ENCODE assay signal across 12 cellular contexts in genomic region chr20:4593149-4593525, GRCh38.
A peak's percentile ranks its signal among the peaks of the same experiment; 100 is the strongest.
DNase-seq lines count a peak whose midpoint lies in the region; ATAC-seq and TF ChIP-seq lines count a peak whose summit lies in the region.
"Had no signal": no experiment of that assay in that cellular context is flagged by ENCODE, and none has a peak within 500 bp of the region (broad histone marks: within the 10 kb centered on the region; RNA-seq: fewer than 3 reads in every experiment).

No MANE protein-coding gene starts in this region.

- H3K9me3 Mint-ChIP-seq in stimulated activated naive CD8-positive, alpha-beta T cell treated with anti-CD3 and anti-CD28 coated beads, Interleukin-15, Interleukin-2, amounts not matched to agents 100 ng/mL and 50 ng/mL, for 24 hours = no peaks in the 10 kb centered on the region
- H3K9me3 Mint-ChIP-seq in activated B cell treated with CpG ODN at 0.5 μM for 24 hours = no peaks in the 10 kb centered on the region

- H3K4me1 Mint-ChIP-seq in stimulated activated naive CD8-positive, alpha-beta T cell treated with anti-CD3 and anti-CD28 coated beads, Interleukin-15, Interleukin-2, amounts not matched to agents 100 ng/mL and 50 ng/mL, for 24 hours (ENCODE audit: low read depth) = peaks cover 10% of the 10 kb centered on the region
- H3K4me1 Mint-ChIP-seq in activated B cell treated with CpG ODN at 0.5 μM for 24 hours = peaks cover 14% of the 10 kb centered on the region

- CTCF ChIA-PET in activated B cell treated with CpG ODN at 0.5 μM for 24 hours (lab: Charles Lee) = interaction anchor here (1.4 to 2.4 kb wide), 2 partner anchors 9 to 16 kb away, joined by 3 to 7 read pairs; no protein-coding TSS in a partner anchor

- H3K27me3 Mint-ChIP-seq in stimulated activated naive CD8-positive, alpha-beta T cell treated with anti-CD3 and anti-CD28 coated beads, Interleukin-15, Interleukin-2, amounts not matched to agents 100 ng/mL and 50 ng/mL, for 24 hours = peaks cover 8% of the 10 kb centered on the region
- peaks cover 19% of the 10 kb centered on the region for H3K27me3 Mint-ChIP-seq in activated B cell treated with CpG ODN at 0.5 μM for 24 hours

- intact Hi-C loops in activated B cell treated with CpG ODN at 0.5 μM for 24 hours (cut with micrococcal nuclease) = loop anchor here (5.0 kb wide), 1 partner anchor 1031 kb away; no protein-coding TSS in a partner anchor

- no peak overlapping the region for H3K27ac Mint-ChIP-seq in stimulated activated naive CD8-positive, alpha-beta T cell treated with anti-CD3 and anti-CD28 coated beads, Interleukin-15, Interleukin-2, amounts not matched to agents 100 ng/mL and 50 ng/mL, for 24 hours
- H3K27ac Mint-ChIP-seq in activated B cell treated with CpG ODN at 0.5 μM for 24 hours = no peak overlapping the region
- H3K27ac Mint-ChIP-seq: mesothelial cell of epicardium had no signal

- H3K9me3 ChIP-seq in muscle layer of duodenum (ENCODE audit: control insufficient read depth in 1 of 2, low read length in 2 of 2) = no peaks in the 10 kb centered on the region
- H3K9me3 ChIP-seq: right atrium auricular region had no signal

- H3K36me3 Mint-ChIP-seq in stimulated activated naive CD8-positive, alpha-beta T cell treated with anti-CD3 and anti-CD28 coated beads, Interleukin-15, Interleukin-2, amounts not matched to agents 100 ng/mL and 50 ng/mL, for 24 hours (ENCODE audit: low read depth) = no peaks in the 10 kb centered on the region
- H3K36me3 Mint-ChIP-seq in activated B cell treated with CpG ODN at 0.5 μM for 24 hours (ENCODE audit: low read depth) = no peaks in the 10 kb centered on the region
- H3K36me3 Mint-ChIP-seq: mesothelial cell of epicardium had no signal

- H3K4me1 ChIP-seq in muscle layer of duodenum (ENCODE audit: control insufficient read depth in 1 of 2, insufficient read depth in 2 of 2, low read length in 2 of 2) = peaks cover 0 to 11% of the 10 kb centered on the region in 2 donors

- no peak for DNase-seq in stimulated activated naive CD8-positive, alpha-beta T cell treated with anti-CD3 and anti-CD28 coated beads, Interleukin-15, Interleukin-2, amounts not matched to agents 100 U/mL and 50 U/mL, for 24 hours
- DNase-seq in activated B cell treated with CpG ODN at 0.5 μM for 24 hours (no peak), NCI-H446 (lab: John Stamatoyannopoulos, UW) (no peak)

- H3K4me3 Mint-ChIP-seq in stimulated activated naive CD8-positive, alpha-beta T cell treated with anti-CD3 and anti-CD28 coated beads, Interleukin-15, Interleukin-2, amounts not matched to agents 100 ng/mL and 50 ng/mL, for 24 hours = peak overlapping the region; percentile 6
- H3K4me3 Mint-ChIP-seq in activated B cell treated with CpG ODN at 0.5 μM for 24 hours = peak overlapping the region; percentile 41
- H3K4me3 Mint-ChIP-seq: mesothelial cell of epicardium had no signal

- no peak overlapping the region for H3K27ac ChIP-seq in muscle layer of duodenum (ENCODE audit: low read length)
- H3K27ac ChIP-seq: C4-2B, right atrium auricular region had no signal

- H3K27me3 ChIP-seq in muscle layer of duodenum (ENCODE audit: low read depth, low read length) = no peaks in the 10 kb centered on the region
- H3K27me3 ChIP-seq: right atrium auricular region had no signal

- TF ChIP-seq CTCF in activated B cell treated with CpG ODN at 0.5 μM for 24 hours (IDR thresholded peaks at IDR 0.05) = no peak

- H3K4me3 ChIP-seq in muscle layer of duodenum (ENCODE audit: low read depth in 1 of 2, low read length in 2 of 2) = peak overlapping the region; percentile 43 to 44
- H3K4me3 ChIP-seq: K562 had no signal

- H3K36me3 ChIP-seq in muscle layer of duodenum (ENCODE audit: control insufficient read depth in 1 of 2, insufficient read depth in 2 of 2, low read length in 2 of 2) = no peaks in the 10 kb centered on the region
- H3K36me3 ChIP-seq: right atrium auricular region had no signal

- POLR2A ChIA-PET in activated B cell treated with CpG ODN at 0.5 μM for 24 hours (lab: Charles Lee) = no interaction called here

- ATAC-seq in stimulated activated naive CD8-positive, alpha-beta T cell treated with anti-CD3 and anti-CD28 coated beads, Interleukin-15, Interleukin-2, amounts not matched to agents 100 U/mL and 50 U/mL, for 24 hours = no peak
- ATAC-seq in activated B cell treated with CpG ODN at 0.5 μM for 24 hours (ENCODE audit: low read depth) (no peak), GM18520 (IDR thresholded peaks at IDR 0.05; ENCODE audit: unreplicated experiment) (no peak), GM18867 (IDR thresholded peaks at IDR 0.05; ENCODE audit: unreplicated experiment) (no peak), HG02571 (IDR thresholded peaks at IDR 0.05; ENCODE audit: unreplicated experiment) (no peak)
